ENCODE assay signal across 9 cellular contexts in the genomic region with DNA sequence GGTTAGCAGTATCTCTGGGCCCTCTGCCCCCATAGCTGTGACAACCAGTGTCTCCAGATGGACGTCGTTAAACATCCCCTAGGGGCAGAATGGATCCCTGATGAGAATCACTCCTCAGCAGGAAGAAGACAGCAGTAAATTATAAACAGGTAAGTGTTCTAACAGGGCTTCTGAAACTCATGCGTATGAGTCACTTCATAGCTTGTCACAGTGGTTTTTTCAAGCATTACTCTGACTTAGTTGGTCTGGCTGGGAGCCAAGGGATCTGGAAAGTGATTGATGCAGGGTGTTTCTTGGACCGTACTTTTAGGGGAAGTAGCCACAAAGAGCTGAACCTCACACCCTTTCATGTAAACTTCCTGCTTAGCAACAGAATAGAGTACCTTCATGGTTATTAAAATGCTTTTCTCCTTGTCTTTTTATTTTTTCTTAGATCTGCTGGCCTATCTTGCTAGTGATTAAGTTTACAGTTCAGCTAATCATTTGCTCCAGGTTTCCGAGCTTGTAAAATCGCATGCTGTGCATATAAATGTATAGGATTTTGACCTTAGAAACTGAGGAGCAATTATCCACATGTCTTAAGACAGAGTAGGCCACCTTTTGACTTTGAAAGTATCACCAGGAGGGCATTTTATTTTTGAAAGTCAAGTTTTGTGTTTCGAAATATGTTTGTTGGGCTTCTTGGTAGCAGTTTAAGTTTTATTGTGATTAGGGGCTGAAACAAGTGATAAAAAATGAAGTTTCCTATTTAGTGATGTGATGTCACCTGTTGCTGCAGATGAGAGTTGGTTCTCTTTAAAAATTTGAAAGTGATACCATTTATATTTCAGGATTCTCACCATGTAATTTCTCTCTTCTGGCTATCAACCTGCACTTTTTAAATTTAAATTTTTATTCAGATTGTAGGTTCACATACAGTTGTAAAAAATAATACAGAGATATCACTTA.
DNase-seq lines count a peak whose midpoint lies in the region; ATAC-seq and TF ChIP-seq lines count a peak whose summit lies in the region.
"Had no signal": no experiment of that assay in that cellular context is flagged by ENCODE, and none has a peak within 500 bp of the region (broad histone marks: within the 10 kb centered on the region; RNA-seq: fewer than 3 reads in every experiment).

No MANE protein-coding gene starts in this region.

- POLR2A ChIA-PET in T-cell (lab: Charles Lee), result no interaction called here

- H3K27ac ChIP-seq in muscle layer of duodenum (ENCODE audit: low read length) (peak overlapping the region; percentile 18), tibial nerve (peak overlapping the region in 1 of 4 donors; percentile 63)
- H3K27ac ChIP-seq: C4-2B had no signal

- H3K4me1 ChIP-seq in muscle layer of duodenum (ENCODE audit: control insufficient read depth in 1 of 2, insufficient read depth in 2 of 2, low read length in 2 of 2) (peaks cover 10% of the 10 kb centered on the region in 2 donors), tibial nerve (peaks cover 0 to 23% (median 7%) of the 10 kb centered on the region in 4 donors)

- peaks cover 5 to 13% (median 8%) of the 10 kb centered on the region in 3 donors for H3K4me1 Mint-ChIP-seq in T-cell
- peaks cover 0 to 2% of the 10 kb centered on the region in 2 donors for H3K4me1 Mint-ChIP-seq in effector memory CD8-positive, alpha-beta T cell (ENCODE audit: low read depth in 2 of 2)

- WGBS in tibial nerve, 2 donors, result 36 to 41% methylated on average over 7 of the region's 7 CpGs

- no peaks in the 10 kb centered on the region for H3K27me3 ChIP-seq in muscle layer of duodenum (ENCODE audit: low read depth, low read length)
- H3K27me3 ChIP-seq in tibial nerve, result no peaks in the 10 kb centered on the region

- DNase-seq in NCI-H2107 treated with DMSO at 0.1 percent for 48 hours (lab: John Stamatoyannopoulos, UW; ENCODE audit: unreplicated experiment) (peak; percentile 64), NCI-H2107 (lab: John Stamatoyannopoulos, UW) (no peak), T-cell (peak in 29 of 34 experiments; percentile 0 to 64 (median 20)), tibial nerve (ENCODE audit: low spot score in 2 of 2) (peak; percentile 46 to 85)
- peak in 2 of 3 experiments; percentile 27 to 32 for DNase-seq in effector memory CD8-positive, alpha-beta T cell

- peak overlapping the region in 1 of 2 donors; percentile 21 for H3K4me3 ChIP-seq in muscle layer of duodenum (ENCODE audit: low read depth in 1 of 2, low read length in 2 of 2)
- H3K4me3 ChIP-seq in tibial nerve, result no peak overlapping the region

- CTCF ChIA-PET in T-cell (lab: Charles Lee), result no interaction called here

- no peak for TF ChIP-seq POLR2A in tibial nerve (IDR thresholded peaks at IDR 0.05)

- peak; percentile 98 for ATAC-seq in GM21423 (IDR thresholded peaks at IDR 0.05; ENCODE audit: unreplicated experiment)
- peak; percentile 96 for ATAC-seq in HG03565 (IDR thresholded peaks at IDR 0.05; ENCODE audit: unreplicated experiment)
- peak; percentile 65 to 85 (median 78) for ATAC-seq in T-cell (replicated peaks in 1 of 4)
- ATAC-seq in effector memory CD8-positive, alpha-beta T cell (replicated peaks), result peak; percentile 84

- peaks cover 0 to 4% of the 10 kb centered on the region in 2 donors for H3K27me3 Mint-ChIP-seq in T-cell
- no peaks in the 10 kb centered on the region for H3K27me3 Mint-ChIP-seq in effector memory CD8-positive, alpha-beta T cell

- H3K9me3 Mint-ChIP-seq in T-cell, result peaks cover 0 to 3% (median 0%) of the 10 kb centered on the region in 3 donors
- H3K9me3 Mint-ChIP-seq in effector memory CD8-positive, alpha-beta T cell, result peaks cover 2 to 6% of the 10 kb centered on the region in 2 donors

- H3K9me3 ChIP-seq in muscle layer of duodenum (ENCODE audit: control insufficient read depth in 1 of 2, low read length in 2 of 2) (no peaks in the 10 kb centered on the region), tibial nerve (no peaks in the 10 kb centered on the region)

- no peaks in the 10 kb centered on the region for H3K36me3 Mint-ChIP-seq in T-cell
- H3K36me3 Mint-ChIP-seq in effector memory CD8-positive, alpha-beta T cell (ENCODE audit: insufficient read depth), result no peaks in the 10 kb centered on the region

- TF ChIP-seq EP300 in tibial nerve (IDR thresholded peaks at IDR 0.05), result peak in 1 of 2 donors; percentile 47

- H3K36me3 ChIP-seq in muscle layer of duodenum (ENCODE audit: control insufficient read depth in 1 of 2, insufficient read depth in 2 of 2, low read length in 2 of 2), result no peaks in the 10 kb centered on the region
- H3K36me3 ChIP-seq in tibial nerve, result no peaks in the 10 kb centered on the region

- H3K4me3 Mint-ChIP-seq in T-cell, result no peak overlapping the region
- no peak overlapping the region for H3K4me3 Mint-ChIP-seq in effector memory CD8-positive, alpha-beta T cell

- TF ChIP-seq CTCF in tibial nerve (IDR thresholded peaks at IDR 0.05), result no peak

- peak overlapping the region in 1 of 2 donors; percentile 75 for H3K27ac Mint-ChIP-seq in T-cell
- H3K27ac Mint-ChIP-seq in effector memory CD8-positive, alpha-beta T cell, result peak overlapping the region in 1 of 2 donors; percentile 62
